In genomic region chr1:33908344-33908956, GRCh38 we compare ENCODE assay signal across 28 cellular contexts. TPM values are rescaled to one million over a fixed set of nuclear protein-coding genes. Genes with fewer than 3 reads are reported as not detected.
"Had no signal": no experiment of that assay in that cellular context is flagged by ENCODE, and none has a peak within 500 bp of the region (broad histone marks: within the 10 kb centered on the region; RNA-seq: fewer than 3 reads in every experiment).

No MANE protein-coding gene starts in this region.

- H3K4me1 ChIP-seq: body of pancreas, lower lobe of right lung, neural progenitor cell, sigmoid colon, upper lobe of right lung had no signal

- H3K9ac ChIP-seq: neural progenitor cell had no signal

- H3K27me3 ChIP-seq: body of pancreas, cardiac muscle cell, neural progenitor cell, sigmoid colon had no signal

- H2AFZ ChIP-seq: neural progenitor cell had no signal

- H3K27ac ChIP-seq: body of pancreas, cardiac muscle cell, lower lobe of right lung, neural progenitor cell, sigmoid colon, upper lobe of right lung had no signal

- ATAC-seq: body of pancreas; esophagus mucosa; lower lobe of right lung; stimulated activated naive CD8-positive, alpha-beta T cell treated with anti-CD3 and anti-CD28 coated beads, Interleukin-15, Interleukin-2, amounts not matched to agents 100 U/mL and 50 U/mL, for 24 hours; upper lobe of right lung had no signal

- H3K4me3 ChIP-seq: body of pancreas, cardiac muscle cell, lower lobe of right lung, neural progenitor cell, sigmoid colon, smooth muscle cell, upper lobe of right lung had no signal

- H3K4me2 ChIP-seq: neural progenitor cell, smooth muscle cell had no signal

- DNase-seq: activated CD4-positive, alpha-beta memory T cell treated with anti-CD3 and anti-CD28 coated beads, Interleukin-2, amount 10 ng/mL, durations not matched to agents 7 days and 5 days; activated CD4-positive, alpha-beta T cell treated with anti-CD3 and anti-CD28 coated beads, Interleukin-2, amount 10 ng/mL, durations not matched to agents 24 days and 14 days; activated gamma-delta T cell; activated naive CD4-positive, alpha-beta T cell treated with anti-CD3 and anti-CD28 coated beads, Interleukin-2, amount 50 U/mL, for 16 hours; activated naive CD8-positive, alpha-beta T cell treated with anti-CD3 and anti-CD28 coated beads, Interleukin-2, amount 50 U/mL, for 24 hours; activated T-cell treated with anti-CD3 and anti-CD28 coated beads for 4 hours; body of pancreas; effector CD8-positive, alpha-beta T cell; foreskin melanocyte; hippocampal formation; lower lobe of right lung; naive B cell; sigmoid colon; stimulated activated CD4-positive, alpha-beta T cell treated with anti-CD3 and anti-CD28 coated beads, Interleukin-4, amount 100 ng/mL, for 24 hours; stimulated activated naive CD8-positive, alpha-beta T cell treated with anti-CD3 and anti-CD28 coated beads, Interleukin-15, Interleukin-2, amounts not matched to agents 100 U/mL and 50 U/mL, for 24 hours; T-helper 1 cell; upper lobe of right lung had no signal

- H3K9me3 ChIP-seq: body of pancreas, lower lobe of right lung, sigmoid colon, upper lobe of right lung had no signal

- H3K36me3 ChIP-seq: cardiac muscle cell, lower lobe of right lung, neural progenitor cell, sigmoid colon, upper lobe of right lung had no signal

RNA-seq across cellular contexts. Expression of gene HMGB4, which starts 44.6 kb away (rescaled TPM):
- total RNA-seq: activated CD4-positive, alpha-beta memory T cell treated with anti-CD3 and anti-CD28 coated beads, Interleukin-2, amount 10 ng/mL, durations not matched to agents 7 days and 5 days; activated CD4-positive, alpha-beta T cell treated with anti-CD3 and anti-CD28 coated beads, Interleukin-2, amount 10 ng/mL, durations not matched to agents 24 days and 14 days; body of pancreas; cardiac muscle cell; chondrocyte; esophagus mucosa; lower lobe of right lung; mesenteric fat pad; mucosa of gallbladder; osteoblast; posterior vena cava; renal cortical epithelial cell; sigmoid colon; smooth muscle cell; subcutaneous adipose tissue; upper lobe of right lung had no signal
- polyA plus RNA-seq: cardiac muscle cell, sigmoid colon, smooth muscle cell had no signal
